In the genomic region with DNA sequence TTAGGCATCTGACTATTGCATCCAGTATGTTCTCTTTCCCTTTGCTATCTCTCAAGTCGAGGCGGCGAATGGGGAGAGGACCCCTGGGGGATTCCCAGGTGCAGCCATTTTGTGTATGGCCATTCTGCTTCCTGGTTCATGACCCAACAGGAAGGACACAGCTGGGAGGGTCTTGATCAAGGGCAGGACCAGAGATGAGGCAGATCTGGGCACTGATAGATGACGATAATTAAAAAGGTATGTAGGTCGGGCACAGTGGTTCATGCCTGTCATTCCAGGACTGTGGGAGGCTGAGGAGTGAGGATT, we compare ENCODE assay signal across 1 cellular context.
TF ChIP-seq lines count a peak whose summit lies in the region.

No MANE protein-coding gene starts in this region.

TF ChIP-seq in K562, 482 proteins besides CTCF, POLR2A, EP300 and RAD21:
- TF ChIP-seq, protein P1, sequence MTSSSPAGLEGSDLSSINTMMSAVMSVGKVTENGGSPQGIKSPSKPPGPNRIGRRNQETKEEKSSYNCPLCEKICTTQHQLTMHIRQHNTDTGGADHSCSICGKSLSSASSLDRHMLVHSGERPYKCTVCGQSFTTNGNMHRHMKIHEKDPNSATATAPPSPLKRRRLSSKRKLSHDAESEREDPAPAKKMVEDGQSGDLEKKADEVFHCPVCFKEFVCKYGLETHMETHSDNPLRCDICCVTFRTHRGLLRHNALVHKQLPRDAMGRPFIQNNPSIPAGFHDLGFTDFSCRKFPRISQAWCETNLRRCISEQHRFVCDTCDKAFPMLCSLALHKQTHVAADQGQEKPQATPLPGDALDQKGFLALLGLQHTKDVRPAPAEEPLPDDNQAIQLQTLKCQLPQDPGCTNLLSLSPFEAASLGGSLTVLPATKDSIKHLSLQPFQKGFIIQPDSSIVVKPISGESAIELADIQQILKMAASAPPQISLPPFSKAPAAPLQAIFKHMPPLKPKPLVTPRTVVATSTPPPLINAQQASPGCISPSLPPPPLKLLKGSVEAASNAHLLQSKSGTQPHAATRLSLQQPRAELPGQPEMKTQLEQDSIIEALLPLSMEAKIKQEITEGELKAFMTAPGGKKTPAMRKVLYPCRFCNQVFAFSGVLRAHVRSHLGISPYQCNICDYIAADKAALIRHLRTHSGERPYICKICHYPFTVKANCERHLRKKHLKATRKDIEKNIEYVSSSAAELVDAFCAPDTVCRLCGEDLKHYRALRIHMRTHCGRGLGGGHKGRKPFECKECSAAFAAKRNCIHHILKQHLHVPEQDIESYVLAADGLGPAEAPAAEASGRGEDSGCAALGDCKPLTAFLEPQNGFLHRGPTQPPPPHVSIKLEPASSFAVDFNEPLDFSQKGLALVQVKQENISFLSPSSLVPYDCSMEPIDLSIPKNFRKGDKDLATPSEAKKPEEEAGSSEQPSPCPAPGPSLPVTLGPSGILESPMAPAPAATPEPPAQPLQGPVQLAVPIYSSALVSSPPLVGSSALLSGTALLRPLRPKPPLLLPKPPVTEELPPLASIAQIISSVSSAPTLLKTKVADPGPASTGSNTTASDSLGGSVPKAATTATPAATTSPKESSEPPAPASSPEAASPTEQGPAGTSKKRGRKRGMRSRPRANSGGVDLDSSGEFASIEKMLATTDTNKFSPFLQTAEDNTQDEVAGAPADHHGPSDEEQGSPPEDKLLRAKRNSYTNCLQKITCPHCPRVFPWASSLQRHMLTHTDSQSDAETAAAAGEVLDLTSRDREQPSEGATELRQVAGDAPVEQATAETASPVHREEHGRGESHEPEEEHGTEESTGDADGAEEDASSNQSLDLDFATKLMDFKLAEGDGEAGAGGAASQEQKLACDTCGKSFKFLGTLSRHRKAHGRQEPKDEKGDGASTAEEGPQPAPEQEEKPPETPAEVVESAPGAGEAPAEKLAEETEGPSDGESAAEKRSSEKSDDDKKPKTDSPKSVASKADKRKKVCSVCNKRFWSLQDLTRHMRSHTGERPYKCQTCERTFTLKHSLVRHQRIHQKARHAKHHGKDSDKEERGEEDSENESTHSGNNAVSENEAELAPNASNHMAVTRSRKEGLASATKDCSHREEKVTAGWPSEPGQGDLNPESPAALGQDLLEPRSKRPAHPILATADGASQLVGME (CRISPR knock-in tag; IDR thresholded peaks at IDR 0.05), result no peak
- TF ChIP-seq NR2C2 (CRISPR knock-in tag; IDR thresholded peaks at IDR 0.05) (no peak), NR2C2 (tag; IDR thresholded peaks at IDR 0.05) (peak; percentile 62; the same call in 1 of the 2 replicates), LEF1 (IDR thresholded peaks at IDR 0.05) (no peak), NR2C1 (IDR thresholded peaks at IDR 0.05) (peak; percentile 88), NR2C1 (tag; IDR thresholded peaks at IDR 0.05) (peak; percentile 90), YY1 (IDR thresholded peaks at IDR 0.05; ENCODE audit: borderline replicate concordance in 1 of 3, control insufficient read depth in 1 of 3, extremely low read depth in 1 of 3, insufficient read depth in 3 of 3, insufficient read length in 1 of 3, insufficient replicate concordance in 2 of 3, low read depth in 1 of 3, low read length in 2 of 3) (peak in 1 of 3 experiments; percentile 11), PHB2 (IDR thresholded peaks at IDR 0.05; ENCODE audit: low read depth) (no peak), GABPA (tag; conservative IDR thresholded peaks at IDR 0.05; ENCODE audit: low read depth) (0 out of 2 replicates have a peak, but pooled peaks have one; percentile 34)
